In the genomic region with DNA sequence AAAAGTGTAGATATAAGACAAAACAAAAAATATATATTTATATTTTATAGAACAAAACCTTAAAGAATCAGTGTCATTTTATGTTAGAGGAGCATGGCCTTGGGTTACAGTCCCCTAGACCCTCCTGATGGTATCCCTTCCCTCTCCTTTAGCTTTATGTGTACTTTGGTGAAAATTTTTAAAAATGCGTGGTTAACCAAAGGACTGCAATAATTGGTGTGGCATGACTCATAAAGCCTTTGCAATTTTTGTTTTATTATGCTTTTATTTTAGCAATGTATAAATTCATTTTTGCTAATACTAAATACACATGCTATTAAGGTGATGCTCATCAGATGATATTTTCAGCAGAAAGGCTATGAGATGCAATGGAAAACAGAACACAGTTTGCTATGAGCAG, we compare ENCODE assay signal across 23 cellular contexts.
"Had no signal": no experiment of that assay in that cellular context is flagged by ENCODE, and none has a peak within 500 bp of the region (broad histone marks: within the 10 kb centered on the region; RNA-seq: fewer than 3 reads in every experiment).

No MANE protein-coding gene starts in this region.

- H3K4me1 ChIP-seq: ascending aorta, esophagus squamous epithelium, foreskin keratinocyte, parathyroid adenoma, thyroid gland had no signal

- H3K4me2 ChIP-seq: hepatocyte had no signal

- H3K9me3 ChIP-seq: ascending aorta, esophagus squamous epithelium, thyroid gland had no signal

- H3K9ac ChIP-seq: parathyroid adenoma had no signal

- H3K36me3 ChIP-seq: ascending aorta, cardiac muscle cell, esophagus squamous epithelium, thyroid gland had no signal

- H3K27ac ChIP-seq: ascending aorta, cardiac muscle cell, esophagus squamous epithelium, foreskin keratinocyte, hepatocyte, parathyroid adenoma, thyroid gland, VCaP had no signal

- H3K4me3 ChIP-seq: ascending aorta, cardiac muscle cell, esophagus squamous epithelium, hepatocyte, lung, thyroid gland had no signal

- H3K79me2 ChIP-seq: hepatocyte, parathyroid adenoma had no signal

- DNase-seq: activated CD4-positive, alpha-beta T cell treated with anti-CD3 and anti-CD28 coated beads, Interleukin-2, amount 50 U/mL, for 1 hour; activated CD4-positive, CD25-positive, alpha-beta regulatory T cell treated with anti-CD3 and anti-CD28 coated beads, Interleukin-2, amount 50 U/mL, for 72 hours; activated CD8-positive, alpha-beta memory T cell treated with anti-CD3 and anti-CD28 coated beads for 24 hours; activated CD8-positive, alpha-beta memory T cell treated with anti-CD3 and anti-CD28 coated beads, Interleukin-2, amount 50 U/mL, for 48 hours; activated effector memory CD4-positive, alpha-beta T cell treated with Interleukin-2 at 50 U/mL for 16 hours; activated naive CD4-positive, alpha-beta T cell treated with anti-CD3 and anti-CD28 coated beads, Interleukin-2, amount 10 ng/mL, durations not matched to agents 7 days and 5 days; activated naive CD8-positive, alpha-beta T cell treated with anti-CD3 and anti-CD28 coated beads, Interleukin-2, amount 50 U/mL, for 24 hours; activated T-cell treated with anti-CD3 and anti-CD28 coated beads, Interleukin-2, amount 50 U/mL, for 48 hours; dermis blood vessel endothelial cell; effector memory CD4-positive, alpha-beta T cell; esophagus squamous epithelium; foreskin keratinocyte; left colon; natural killer cell; stimulated activated CD8-positive, alpha-beta memory T cell treated with anti-CD3 and anti-CD28 coated beads, Interleukin-4, amount 100 ng/mL, for 48 hours; stimulated activated naive CD4-positive, alpha-beta T cell treated with Interleukin-2 at 50 U/mL for 16 hours; thyroid gland had no signal

- H3K27me3 ChIP-seq: ascending aorta, cardiac muscle cell, esophagus squamous epithelium, foreskin keratinocyte, hepatocyte, thyroid gland had no signal

- H2AFZ ChIP-seq: hepatocyte, parathyroid adenoma had no signal
